Comparison of ENCODE assay signal across 11 cellular contexts in the genomic region with DNA sequence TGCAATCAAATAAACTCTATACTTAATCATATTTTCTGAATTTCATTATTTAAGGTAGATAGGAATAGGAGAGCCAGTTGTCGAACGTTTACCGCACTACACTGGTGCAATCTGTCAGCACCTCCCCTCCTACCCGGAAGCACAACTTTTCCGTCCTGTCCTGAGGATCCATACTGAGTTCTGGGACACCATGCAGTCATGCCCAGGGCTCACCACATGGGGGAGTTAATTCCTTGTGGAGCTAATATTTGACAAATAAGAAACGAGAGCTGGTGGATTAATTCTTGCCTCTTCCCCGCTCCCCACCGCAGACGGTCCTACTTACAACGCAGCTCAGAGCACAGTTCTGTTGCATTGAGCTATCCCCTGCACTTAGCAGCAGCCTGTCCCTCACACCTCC.
A peak's percentile ranks its signal among the peaks of the same experiment; 100 is the strongest.
DNase-seq lines count a peak whose midpoint lies in the region; ATAC-seq, FAIRE-seq and TF ChIP-seq lines count a peak whose summit lies in the region.
"Had no signal": no experiment of that assay in that cellular context is flagged by ENCODE, and none has a peak within 500 bp of the region (broad histone marks: within the 10 kb centered on the region; RNA-seq: fewer than 3 reads in every experiment).

No MANE protein-coding gene starts in this region.

- intact Hi-C loops in HCT116 (cut with micrococcal nuclease): loop anchor here (10.0 kb wide), 1 partner anchor 225 kb away; no protein-coding TSS in a partner anchor

- dilution Hi-C loops in keratinocyte (cut with MboI; ENCODE audit: extremely low pct_ligation_motif_present, low sequenced_read_pairs): no loop called here

- DNase-seq in AG09309 (ENCODE audit: low read depth): no peak
- DNase-seq in HCT116 (ENCODE audit: low read depth, low spot score): peak; percentile 34
- peak; percentile 26 for DNase-seq in SW480 (ENCODE audit: low spot score)
- no peak for DNase-seq in keratinocyte (ENCODE audit: low read depth, low spot score)
- no peak for DNase-seq in stimulated activated CD4-positive, alpha-beta T cell treated with anti-CD3 and anti-CD28 coated beads, Interleukin-2, amount 100 ng/mL, for 24 hours
- DNase-seq in middle frontal gyrus (ENCODE audit: extremely low spot score, low spot score): no peak
- DNase-seq in dedifferentiated amniotic fluid mesenchymal stem cell (ENCODE audit: extremely low spot score): no peak
- DNase-seq: cerebellar nuclear complex had no signal

- H3K79me2 ChIP-seq in HCT116 (ENCODE audit: insufficient read depth, low read length) (no peaks in the 10 kb centered on the region), keratinocyte (ENCODE audit: control insufficient read depth, insufficient read depth, low read length) (no peaks in the 10 kb centered on the region)
- H3K79me2 ChIP-seq: parathyroid adenoma had no signal

- H3K4me3 ChIP-seq in AG09309 (ENCODE audit: control insufficient read depth, low read depth, low read length) (no peak overlapping the region), HCT116 (replicated peaks in 1 of 2; ENCODE audit: low read depth in 1 of 2, low read length in 2 of 2) (no peak overlapping the region), keratinocyte (ENCODE audit: control insufficient read depth in 2 of 3, extremely low read depth in 1 of 3, insufficient read depth in 2 of 3, low read depth in 1 of 3, low read length in 3 of 3) (no peak overlapping the region)

- no TSS peak for BruUV-seq in HCT116 (replicated peaks; lab: Mats Ljungman, UMichigan)

- H3K9me2 ChIP-seq in HCT116 (ENCODE audit: insufficient read depth): no peaks in the 10 kb centered on the region

- POLR2A ChIA-PET in HCT116 (lab: Charles Lee): no interaction called here

- 0 out of 4 replicates have a peak, but pooled peaks cover 0 to 4% of the 10 kb centered on the region in 2 experiments for H3K4me1 ChIP-seq in HCT116 (ENCODE audit: control insufficient read depth in 1 of 2, insufficient read depth in 2 of 2, low read length in 2 of 2)
- no peaks in the 10 kb centered on the region for H3K4me1 ChIP-seq in keratinocyte (ENCODE audit: control insufficient read depth, extremely low read depth, insufficient read depth, low read length)
- H3K4me1 ChIP-seq: parathyroid adenoma had no signal

- no peaks in the 10 kb centered on the region for H3K9me1 ChIP-seq in keratinocyte (ENCODE audit: control insufficient read depth, extremely low read depth, insufficient read depth, low read length)

- no peak overlapping the region for H3K27ac ChIP-seq in HCT116 (ENCODE audit: low read depth, low read length)
- H3K27ac ChIP-seq in keratinocyte (ENCODE audit: control insufficient read depth, insufficient read depth, low read length): no peak overlapping the region
- H3K27ac ChIP-seq: parathyroid adenoma had no signal

- H3K9me3 ChIP-seq in HCT116 (ENCODE audit: control insufficient read depth in 1 of 2, insufficient read depth in 1 of 2, low read depth in 1 of 2, low read length in 2 of 2) (no peaks in the 10 kb centered on the region), keratinocyte (ENCODE audit: control insufficient read depth, low read depth, low read length) (no peaks in the 10 kb centered on the region)

- H3K4me2 ChIP-seq in HCT116 (ENCODE audit: low read length): no peak overlapping the region
- no peak overlapping the region for H3K4me2 ChIP-seq in keratinocyte (ENCODE audit: control insufficient read depth, extremely low read depth, insufficient read depth, low read depth, low read length)

- FAIRE-seq in keratinocyte (lab: Jason Lieb, UNC): no peak
- FAIRE-seq: urothelium cell line had no signal

- no peak for TF ChIP-seq POLR2A in HCT116 (IDR thresholded peaks at IDR 0.05; ENCODE audit: borderline replicate concordance, extremely low read depth, insufficient read depth, insufficient read length)

- H3K36me3 ChIP-seq in HCT116 (ENCODE audit: control insufficient read depth in 1 of 2, insufficient read depth in 2 of 2, low read length in 2 of 2) (no peaks in the 10 kb centered on the region), keratinocyte (ENCODE audit: control insufficient read depth in 2 of 2, extremely low read depth in 1 of 2, insufficient read depth in 2 of 2, low read length in 2 of 2) (no peaks in the 10 kb centered on the region)

- TF ChIP-seq CTCF in AG09309 (IDR thresholded peaks at IDR 0.05; ENCODE audit: control insufficient read depth, insufficient read depth, low read depth, low read length, missing control alignments): peak; percentile 15
- TF ChIP-seq CTCF in HCT116 (IDR thresholded peaks at IDR 0.05 in 2 of 3, conservative IDR thresholded peaks at IDR 0.05 in 1 of 3; ENCODE audit: borderline replicate concordance in 1 of 3, insufficient read depth in 1 of 3, low read depth in 2 of 3, low read length in 2 of 3): peak in 2 of 3 experiments; percentile 57 to 61; a peak in 4 of 6 replicates
- TF ChIP-seq CTCF in keratinocyte (optimal IDR thresholded peaks at IDR 0.05 in 1 of 3, IDR thresholded peaks at IDR 0.05 in 1 of 3, conservative IDR thresholded peaks at IDR 0.05 in 1 of 3; ENCODE audit: extremely low read depth in 1 of 3, insufficient read depth in 2 of 3, low read length in 3 of 3): peak; percentile 23 to 31 (median 28)

- H3K27me3 ChIP-seq in HCT116 (ENCODE audit: insufficient read depth, low read length): peaks cover 4% of the 10 kb centered on the region; the same call in 1 of the 2 replicates
- no peaks in the 10 kb centered on the region for H3K27me3 ChIP-seq in keratinocyte (ENCODE audit: control insufficient read depth, extremely low read depth, insufficient read depth, low read length)

- H4K20me1 ChIP-seq in HCT116 (ENCODE audit: insufficient read depth) (no peaks in the 10 kb centered on the region), keratinocyte (ENCODE audit: control insufficient read depth, extremely low read depth, insufficient read depth, low read length) (no peaks in the 10 kb centered on the region)

- peak overlapping the region; percentile 38 for H2AFZ ChIP-seq in HCT116 (ENCODE audit: low read depth, low read length, poor library complexity, severe bottlenecking)
- no peak overlapping the region for H2AFZ ChIP-seq in keratinocyte (ENCODE audit: control insufficient read depth, low read length)

- 0 out of 2 replicates have a peak, but pooled peaks have one; percentile 21 for TF ChIP-seq RAD21 in HCT116 (IDR thresholded peaks at IDR 0.05; ENCODE audit: low read depth)

- H3K9ac ChIP-seq in HCT116 (ENCODE audit: low read length): no peak overlapping the region
- no peak overlapping the region for H3K9ac ChIP-seq in keratinocyte (ENCODE audit: control insufficient read depth, extremely low read depth, insufficient read depth, low read length)
- H3K9ac ChIP-seq: parathyroid adenoma had no signal

- ATAC-seq in HCT116: peak; percentile 85
- no peak for ATAC-seq in HG02981 (IDR thresholded peaks at IDR 0.05; ENCODE audit: unreplicated experiment)

- RAD21 ChIA-PET in HCT116 (lab: Charles Lee; ENCODE audit: low non-redundant PET in 1 of 2, low total read pairs in 2 of 2, uncharacterized antibody in 2 of 2, unreplicated experiment in 2 of 2): no interaction called here

- CTCF ChIA-PET in HCT116 (lab: Charles Lee): interaction anchor here (1.0 to 1.3 kb wide), 5 partner anchors 58 to 226 kb away, joined by 3 to 5 read pairs (median 3); no protein-coding TSS in a partner anchor

TF ChIP-seq in HCT116, 20 proteins besides CTCF, POLR2A, EP300 and RAD21 (continues in another document):
- no peak for TF ChIP-seq SRF (IDR thresholded peaks at IDR 0.05; ENCODE audit: low read depth)
- no peak for TF ChIP-seq FOSL1 (IDR thresholded peaks at IDR 0.05; ENCODE audit: low read depth)
- no peak for TF ChIP-seq TCF7L2 (IDR thresholded peaks at IDR 0.05; ENCODE audit: borderline replicate concordance, extremely low read depth, insufficient read depth, insufficient read length)
- TF ChIP-seq JUND (IDR thresholded peaks at IDR 0.05): no peak
- no peak for TF ChIP-seq REST (IDR thresholded peaks at IDR 0.05; ENCODE audit: low read depth)
- no peak for TF ChIP-seq ELF1 (IDR thresholded peaks at IDR 0.05; ENCODE audit: borderline replicate concordance, low read depth)
- TF ChIP-seq SIN3A (IDR thresholded peaks at IDR 0.05; ENCODE audit: low read depth): no peak

Comparison
In these comparisons a context has a peak if more than half of its experiments do, and no peak if none do; other contexts are left out.
1. DNase-seq: peak in HCT116 (single experiment) and SW480 (single experiment); none in AG09309 (single experiment), keratinocyte (single experiment), stimulated activated CD4-positive, alpha-beta T cell treated with anti-CD3 and anti-CD28 coated beads, Interleukin-2, amount 100 ng/mL, for 24 hours (0 of 2), middle frontal gyrus (single experiment) and dedifferentiated amniotic fluid mesenchymal stem cell (single experiment).
2. Peak in every context shown above with its lines, with median percentiles within 50 percentile points of each other: CTCF ChIP-seq.